13 cellular contexts compared by ENCODE assay signal in genomic region chr17:72640415-72641165, GRCh38.
A peak's percentile ranks its signal among the peaks of the same experiment; 100 is the strongest.
DNase-seq lines count a peak whose midpoint lies in the region; ATAC-seq and TF ChIP-seq lines count a peak whose summit lies in the region.
"Had no signal": no experiment of that assay in that cellular context is flagged by ENCODE, and none has a peak within 500 bp of the region (broad histone marks: within the 10 kb centered on the region; RNA-seq: fewer than 3 reads in every experiment).

No MANE protein-coding gene starts in this region.

- H3K9me3 ChIP-seq in CD8-positive, alpha-beta T cell (ENCODE audit: low read length) = no peaks in the 10 kb centered on the region
- H3K9me3 ChIP-seq: heart right ventricle had no signal

- H3K27ac ChIP-seq in C4-2B = peak overlapping the region; percentile 45
- H3K27ac ChIP-seq in CD8-positive, alpha-beta T cell (ENCODE audit: low read depth, low read length) = no peak overlapping the region
- H3K27ac ChIP-seq: GM23248, heart right ventricle, SK-N-MC had no signal

- no peaks in the 10 kb centered on the region for H3K36me3 Mint-ChIP-seq in WTC11
- no peaks in the 10 kb centered on the region for H3K36me3 Mint-ChIP-seq in CD8-positive, alpha-beta T cell
- H3K36me3 Mint-ChIP-seq: activated CD8-positive, alpha-beta memory T cell treated with anti-CD3 and anti-CD28 coated beads, Interleukin-2, amount 10 ng/mL, durations not matched to agents 7 days and 5 days; activated naive CD4-positive, alpha-beta T cell treated with anti-CD3 and anti-CD28 coated beads, Interleukin-2, amount 10 ng/mL, durations not matched to agents 7 days and 5 days had no signal

- H3K4me3 ChIP-seq in CD8-positive, alpha-beta T cell (ENCODE audit: low read depth, low read length) = no peak overlapping the region
- H3K4me3 ChIP-seq: GM23248, heart right ventricle, SK-N-MC had no signal

- CTCF ChIA-PET in WTC11 (lab: Charles Lee) = no interaction called here
- CTCF ChIA-PET in CD8-positive, alpha-beta T cell (lab: Charles Lee) = no interaction called here

- TF ChIP-seq CTCF in C4-2B (conservative IDR thresholded peaks at IDR 0.05) (no peak), WTC11 (IDR thresholded peaks at IDR 0.05) (no peak)
- TF ChIP-seq CTCF in CD8-positive, alpha-beta T cell (IDR thresholded peaks at IDR 0.05) = no peak

- intact Hi-C loops in CD8-positive, alpha-beta T cell (cut with DNase I, micrococcal nuclease) = no loop called here

- H3K4me1 Mint-ChIP-seq in WTC11 = peaks cover 6% of the 10 kb centered on the region; the same call in 1 of the 2 replicates
- no peaks in the 10 kb centered on the region for H3K4me1 Mint-ChIP-seq in CD8-positive, alpha-beta T cell (ENCODE audit: low read depth)
- H3K4me1 Mint-ChIP-seq: activated CD8-positive, alpha-beta memory T cell treated with anti-CD3 and anti-CD28 coated beads, Interleukin-2, amount 10 ng/mL, durations not matched to agents 7 days and 5 days had no signal

- H3K36me3 ChIP-seq in CD8-positive, alpha-beta T cell (ENCODE audit: insufficient read depth, low read length) = no peaks in the 10 kb centered on the region
- H3K36me3 ChIP-seq: heart right ventricle had no signal

- no peaks in the 10 kb centered on the region for H3K4me1 ChIP-seq in CD8-positive, alpha-beta T cell (ENCODE audit: insufficient read depth, low read length)
- H3K4me1 ChIP-seq: heart right ventricle had no signal

- H3K27ac Mint-ChIP-seq in WTC11 = no peak overlapping the region
- no peak overlapping the region for H3K27ac Mint-ChIP-seq in CD8-positive, alpha-beta T cell
- H3K27ac Mint-ChIP-seq: activated CD8-positive, alpha-beta memory T cell treated with anti-CD3 and anti-CD28 coated beads, Interleukin-2, amount 10 ng/mL, durations not matched to agents 7 days and 5 days; activated naive CD4-positive, alpha-beta T cell treated with anti-CD3 and anti-CD28 coated beads, Interleukin-2, amount 10 ng/mL, durations not matched to agents 7 days and 5 days had no signal

- ATAC-seq in WTC11 = peak; percentile 24; the same call in 1 of the 2 replicates
- ATAC-seq in CD8-positive, alpha-beta T cell = no peak
- no peak for ATAC-seq in GM21786 (IDR thresholded peaks at IDR 0.05; ENCODE audit: unreplicated experiment)
- no peak for ATAC-seq in HG03159 (IDR thresholded peaks at IDR 0.05; ENCODE audit: unreplicated experiment)
- ATAC-seq: activated CD8-positive, alpha-beta memory T cell treated with anti-CD3 and anti-CD28 coated beads, Interleukin-2, amount 10 ng/mL, durations not matched to agents 7 days and 5 days; heart right ventricle had no signal

- DNase-seq in HuH-7.5 (ENCODE audit: low spot score) (peak; percentile 50), WTC11 (ENCODE audit: low spot score) (no peak), mucosa of gallbladder (ENCODE audit: low spot score) (peak; percentile 61), occipital lobe (lab: John Stamatoyannopoulos, UW) (no peak)
- no peak for DNase-seq in CD8-positive, alpha-beta T cell
- DNase-seq: activated CD8-positive, alpha-beta memory T cell treated with anti-CD3 and anti-CD28 coated beads, Interleukin-2, amount 10 ng/mL, durations not matched to agents 7 days and 5 days; activated naive CD4-positive, alpha-beta T cell treated with anti-CD3 and anti-CD28 coated beads, Interleukin-2, amount 10 ng/mL, durations not matched to agents 7 days and 5 days; GM23248; heart right ventricle had no signal

- POLR2A ChIA-PET in WTC11 (lab: Charles Lee) = no interaction called here
- POLR2A ChIA-PET in CD8-positive, alpha-beta T cell (lab: Charles Lee) = no interaction called here

- H3K9me3 Mint-ChIP-seq in WTC11 = no peaks in the 10 kb centered on the region
- H3K9me3 Mint-ChIP-seq in CD8-positive, alpha-beta T cell = no peaks in the 10 kb centered on the region
- H3K9me3 Mint-ChIP-seq: activated naive CD4-positive, alpha-beta T cell treated with anti-CD3 and anti-CD28 coated beads, Interleukin-2, amount 10 ng/mL, durations not matched to agents 7 days and 5 days had no signal

- H3K27me3 ChIP-seq in CD8-positive, alpha-beta T cell (ENCODE audit: insufficient read depth, low read length) = no peaks in the 10 kb centered on the region

- no peaks in the 10 kb centered on the region for H3K27me3 Mint-ChIP-seq in WTC11 (ENCODE audit: low read depth)
- peaks cover 6% of the 10 kb centered on the region for H3K27me3 Mint-ChIP-seq in CD8-positive, alpha-beta T cell (ENCODE audit: low read depth)

- no peak overlapping the region for H3K4me3 Mint-ChIP-seq in WTC11
- no peak overlapping the region for H3K4me3 Mint-ChIP-seq in CD8-positive, alpha-beta T cell
- H3K4me3 Mint-ChIP-seq: activated CD8-positive, alpha-beta memory T cell treated with anti-CD3 and anti-CD28 coated beads, Interleukin-2, amount 10 ng/mL, durations not matched to agents 7 days and 5 days; activated naive CD4-positive, alpha-beta T cell treated with anti-CD3 and anti-CD28 coated beads, Interleukin-2, amount 10 ng/mL, durations not matched to agents 7 days and 5 days had no signal

TF ChIP-seq in WTC11, 78 proteins besides CTCF, POLR2A, EP300 and RAD21 (continues in another document):
- TF ChIP-seq USF2 (CRISPR knock-in tag; IDR thresholded peaks at IDR 0.05) = no peak
- TF ChIP-seq ZNF512 (CRISPR knock-in tag; IDR thresholded peaks at IDR 0.05; ENCODE audit: borderline replicate concordance) = no peak
- TF ChIP-seq MLX (CRISPR knock-in tag; IDR thresholded peaks at IDR 0.05) = no peak
- no peak for TF ChIP-seq PRDM15 (CRISPR knock-in tag; IDR thresholded peaks at IDR 0.05)
- TF ChIP-seq TEAD4 (CRISPR knock-in tag; IDR thresholded peaks at IDR 0.05) = no peak
- no peak for TF ChIP-seq FOXP4 (CRISPR knock-in tag; IDR thresholded peaks at IDR 0.05)

Comparison
In these comparisons a context has a peak if more than half of its experiments do, and no peak if none do; other contexts are left out.
1. DNase-seq: peak in HuH-7.5 (single experiment) and mucosa of gallbladder (single experiment); none in WTC11 (single experiment), CD8-positive, alpha-beta T cell (0 of 7) and occipital lobe (single experiment).